Comparison of ENCODE assay signal across 8 cellular contexts in genomic region chr2:112812318-112813042, GRCh38. TPM values are rescaled to one million over a fixed set of nuclear protein-coding genes. Genes with fewer than 3 reads are reported as not detected.
DNase-seq lines count a peak whose midpoint lies in the region; ATAC-seq and TF ChIP-seq lines count a peak whose summit lies in the region.
"Had no signal": no experiment of that assay in that cellular context is flagged by ENCODE, and none has a peak within 500 bp of the region (broad histone marks: within the 10 kb centered on the region; RNA-seq: fewer than 3 reads in every experiment).

No MANE protein-coding gene starts in this region.

- H3K9me3 Mint-ChIP-seq in neural crest cell = peaks cover 3% of the 10 kb centered on the region

- no peak for TF ChIP-seq CTCF in neural crest cell (conservative IDR thresholded peaks at IDR 0.05)

- no peaks in the 10 kb centered on the region for H3K27me3 Mint-ChIP-seq in neural crest cell (ENCODE audit: low read depth)

- no peak overlapping the region for H3K4me3 Mint-ChIP-seq in neural crest cell

- peaks cover 2% of the 10 kb centered on the region for H3K36me3 Mint-ChIP-seq in neural crest cell (ENCODE audit: low read depth)

- H3K27ac Mint-ChIP-seq in neural crest cell (ENCODE audit: unreplicated experiment) = peak overlapping the region; percentile 36

- H3K4me1 Mint-ChIP-seq in neural crest cell = peaks cover 46% of the 10 kb centered on the region

- ATAC-seq in GM18520 (IDR thresholded peaks at IDR 0.05; ENCODE audit: unreplicated experiment) = peak; percentile 75
- ATAC-seq in HG03108 (IDR thresholded peaks at IDR 0.05; ENCODE audit: unreplicated experiment) = peak; percentile 39
- no peak for ATAC-seq in GM18502 (IDR thresholded peaks at IDR 0.05; ENCODE audit: poor library complexity, unreplicated experiment)

- DNase-seq in astrocyte of the hippocampus (ENCODE audit: low read depth, low spot score) (peak; percentile 41), neural crest cell (ENCODE audit: low read depth, low spot score) (no peak), NCI-H526 treated with DMSO at 0.1 percent for 48 hours (lab: John Stamatoyannopoulos, UW) (no peak), superior temporal gyrus (ENCODE audit: extremely low spot score) (no peak)
- DNase-seq: NCI-H446 had no signal

RNA-seq across cellular contexts. Expression of gene IL1B, which starts 24.1 kb away (rescaled TPM):
- not detected in 2 replicates for total RNA-seq in neural crest cell

RNA-seq across cellular contexts. Expression of gene IL1A, which starts 28.2 kb away (rescaled TPM):
- not detected in 2 replicates for total RNA-seq in neural crest cell

RNA-seq across cellular contexts. Expression of gene CKAP2L, which starts 48.1 kb away (rescaled TPM):
- total RNA-seq in neural crest cell = 27.4 and 31.3 TPM in 2 replicates
